ENCODE assay signal across 20 cellular contexts in the genomic region with DNA sequence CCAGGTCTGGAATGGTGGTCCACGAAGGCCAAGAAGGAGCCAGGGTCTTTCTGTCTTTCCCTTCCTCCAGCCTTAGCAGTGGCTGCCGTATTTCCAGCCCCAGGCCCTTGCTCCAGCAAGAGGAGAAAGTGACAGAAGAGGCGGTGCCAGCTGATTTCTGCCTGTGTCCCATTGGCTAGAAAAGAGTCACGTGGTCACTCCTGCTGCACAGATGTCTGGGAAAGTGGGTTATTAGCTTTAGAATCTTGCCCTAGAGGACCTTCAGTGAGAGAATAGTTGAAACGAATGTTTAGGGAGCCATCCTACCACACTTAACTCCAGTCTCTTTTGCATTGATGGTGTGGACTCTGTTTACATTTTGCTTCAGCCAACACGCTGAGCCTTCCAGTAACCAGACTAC.
A peak's percentile ranks its signal among the peaks of the same experiment; 100 is the strongest.
DNase-seq lines count a peak whose midpoint lies in the region; ATAC-seq and TF ChIP-seq lines count a peak whose summit lies in the region.
"Had no signal": no experiment of that assay in that cellular context is flagged by ENCODE, and none has a peak within 500 bp of the region (broad histone marks: within the 10 kb centered on the region; RNA-seq: fewer than 3 reads in every experiment).

No MANE protein-coding gene starts in this region.

- H2AFZ ChIP-seq in IMR-90 (replicated peaks; ENCODE audit: low read length, poor library complexity) = no peak overlapping the region
- H2AFZ ChIP-seq: PC-9 had no signal

- TF ChIP-seq POLR2A in IMR-90 (IDR thresholded peaks at IDR 0.05; ENCODE audit: low read depth, low read length) = no peak
- no peak for TF ChIP-seq POLR2A in esophagus muscularis mucosa (IDR thresholded peaks at IDR 0.05; ENCODE audit: low read depth)

- H2BK120ac ChIP-seq in IMR-90 (ENCODE audit: low read depth, low read length) = no peak overlapping the region

- H3K18ac ChIP-seq in IMR-90 (ENCODE audit: low read depth, low read length) = no peak overlapping the region

- no peak overlapping the region for H3K4me2 ChIP-seq in IMR-90 (ENCODE audit: low read depth, low read length)
- H3K4me2 ChIP-seq: BLaER1 treated with 17β-estradiol and CSF1 and Interleukin-3, amounts not matched to agents 10 nM and 100 nM; PC-9 had no signal

- H3K4me3 ChIP-seq in BE2C (ENCODE audit: low read depth, low read length) (no peak overlapping the region), IMR-90 (ENCODE audit: insufficient read depth, low read depth, low read length) (no peak overlapping the region), esophagus muscularis mucosa (no peak overlapping the region), aorta (ENCODE audit: low read length in 2 of 2) (no peak overlapping the region)
- no peak overlapping the region for H3K4me3 ChIP-seq in CD8-positive, alpha-beta T cell (ENCODE audit: low read depth, low read length)
- H3K4me3 ChIP-seq: BLaER1 treated with 17β-estradiol and CSF1 and Interleukin-3, amounts not matched to agents 10 nM and 100 nM; PC-9 had no signal

- no peak overlapping the region for H2BK15ac ChIP-seq in IMR-90 (ENCODE audit: low read depth, low read length)

- H4K20me1 ChIP-seq in IMR-90 (ENCODE audit: insufficient read depth, low read length) = no peaks in the 10 kb centered on the region
- H4K20me1 ChIP-seq: BLaER1 treated with 17β-estradiol and CSF1 and Interleukin-3, amounts not matched to agents 10 nM and 100 nM had no signal

- H3K56ac ChIP-seq in IMR-90 (ENCODE audit: extremely low read depth, insufficient read depth, low read length) = no peak overlapping the region

- H3K27ac ChIP-seq in IMR-90 (ENCODE audit: insufficient read depth, low read length) = no peak overlapping the region
- H3K27ac ChIP-seq in CD8-positive, alpha-beta T cell (ENCODE audit: low read depth, low read length) = no peak overlapping the region
- H3K27ac ChIP-seq in esophagus muscularis mucosa (replicated peaks in 1 of 4) = no peak overlapping the region
- no peak overlapping the region for H3K27ac ChIP-seq in aorta (ENCODE audit: low read depth in 1 of 2, low read length in 2 of 2)
- H3K27ac ChIP-seq: BLaER1 treated with 17β-estradiol and CSF1 and Interleukin-3, amounts not matched to agents 10 nM and 100 nM; PC-9 had no signal

- no peak overlapping the region for H4K8ac ChIP-seq in IMR-90 (ENCODE audit: low read depth in 2 of 2, low read length in 2 of 2)

- no peak overlapping the region for H2AK9ac ChIP-seq in IMR-90 (replicated peaks; ENCODE audit: low read depth, low read length, poor library complexity)

- in situ Hi-C loops in IMR-90 (cut with MboI; ENCODE audit: low sequenced_read_pairs) = no loop called here

- H3K23ac ChIP-seq in IMR-90 (ENCODE audit: low read depth, low read length) = no peak overlapping the region

- no peak overlapping the region for H2BK5ac ChIP-seq in IMR-90 (ENCODE audit: low read depth, low read length, poor library complexity, severe bottlenecking)

- H3K27me3 Mint-ChIP-seq in CD8-positive, alpha-beta T cell (ENCODE audit: low read depth) = no peaks in the 10 kb centered on the region
- H3K27me3 Mint-ChIP-seq: CD4-positive, alpha-beta T cell had no signal

- no peak overlapping the region for H4K91ac ChIP-seq in IMR-90 (ENCODE audit: insufficient read depth, low read depth, low read length)

- no CpG with 5 or more reads among the region's 6 CpGs for WGBS in IMR-90 (ENCODE audit: extremely low coverage in 2 of 2, insufficient read length in 1 of 2), 2 experiments
- WGBS in esophagus muscularis mucosa = 80% methylated on average over 6 of the region's 6 CpGs
- WGBS in aorta, 2 donors = 83 to 91% methylated on average over 5 to 6 of the region's 6 CpGs

- no peak overlapping the region for H2BK20ac ChIP-seq in IMR-90 (ENCODE audit: low read depth, low read length)

- H3K27me3 ChIP-seq in BE2C (no peaks in the 10 kb centered on the region), IMR-90 (ENCODE audit: control insufficient read depth, insufficient read depth, low read length) (no peaks in the 10 kb centered on the region; the same call in none of the 2 replicates), esophagus muscularis mucosa (no peaks in the 10 kb centered on the region), aorta (ENCODE audit: control insufficient read depth in 1 of 2, insufficient read depth in 2 of 2, low read length in 1 of 2) (no peaks in the 10 kb centered on the region)
- H3K27me3 ChIP-seq in CD8-positive, alpha-beta T cell (ENCODE audit: insufficient read depth, low read length) = no peaks in the 10 kb centered on the region
- H3K27me3 ChIP-seq: BLaER1 treated with 17β-estradiol and CSF1 and Interleukin-3, amounts not matched to agents 10 nM and 100 nM had no signal

- TF ChIP-seq CTCF in BE2C (IDR thresholded peaks at IDR 0.05; ENCODE audit: low read depth, low read length) (no peak), IMR-90 (conservative IDR thresholded peaks at IDR 0.05; ENCODE audit: low read depth, low read length) (no peak), esophagus muscularis mucosa (IDR thresholded peaks at IDR 0.05) (no peak)
- no peak for TF ChIP-seq CTCF in CD8-positive, alpha-beta T cell (IDR thresholded peaks at IDR 0.05)

- no peak overlapping the region for H3K4me3 Mint-ChIP-seq in CD8-positive, alpha-beta T cell
- H3K4me3 Mint-ChIP-seq: CD4-positive, alpha-beta T cell had no signal

- H3K4me1 ChIP-seq in BE2C (no peaks in the 10 kb centered on the region), IMR-90 (ENCODE audit: control insufficient read depth, insufficient read depth, low read length) (no peaks in the 10 kb centered on the region), esophagus muscularis mucosa (no peaks in the 10 kb centered on the region), aorta (ENCODE audit: control insufficient read depth in 1 of 2, insufficient read depth in 2 of 2, low read length in 2 of 2) (no peaks in the 10 kb centered on the region)
- H3K4me1 ChIP-seq in CD8-positive, alpha-beta T cell (ENCODE audit: insufficient read depth, low read length) = peaks cover 3% of the 10 kb centered on the region

- no peaks in the 10 kb centered on the region for H3K9me1 ChIP-seq in IMR-90 (ENCODE audit: insufficient read depth, low read length)

- POLR2A ChIA-PET in IMR-90 (lab: Charles Lee; ENCODE audit: unreplicated experiment) = no interaction called here
- POLR2A ChIA-PET in CD8-positive, alpha-beta T cell (lab: Charles Lee) = no interaction called here

- intact Hi-C loops in IMR-90 (cut with micrococcal nuclease) (no loop called here), esophagus muscularis mucosa (cut with DNase I) (no loop called here), aorta (cut with DNase I) (no loop called here)
- intact Hi-C loops in CD8-positive, alpha-beta T cell (cut with DNase I, micrococcal nuclease) = no loop called here

- TF ChIP-seq RAD21 in IMR-90 (IDR thresholded peaks at IDR 0.05; ENCODE audit: low read length) = no peak

- H3K36me3 Mint-ChIP-seq in CD8-positive, alpha-beta T cell = no peaks in the 10 kb centered on the region

- H2AK5ac ChIP-seq in IMR-90 (ENCODE audit: low read depth, low read length) = no peak overlapping the region

- no peak overlapping the region for H4K5ac ChIP-seq in IMR-90 (ENCODE audit: low read depth, low read length)

- H3K9ac ChIP-seq in IMR-90 (ENCODE audit: low read depth, low read length) = no peak overlapping the region
- H3K9ac ChIP-seq: BLaER1 treated with 17β-estradiol and CSF1 and Interleukin-3, amounts not matched to agents 10 nM and 100 nM had no signal

- H3K4me1 Mint-ChIP-seq in CD8-positive, alpha-beta T cell (ENCODE audit: low read depth) = peaks cover 8% of the 10 kb centered on the region

- no peaks in the 10 kb centered on the region for H3K79me1 ChIP-seq in IMR-90 (ENCODE audit: low read depth in 1 of 2, low read length in 2 of 2)

- dilution Hi-C loops in IMR-90 (cut with HindIII; ENCODE audit: low sequenced_read_pairs, unreplicated experiment) = no loop called here

- H3K14ac ChIP-seq in IMR-90 (replicated peaks; ENCODE audit: low read depth, low read length) = no peak overlapping the region

- TF ChIP-seq EP300 in esophagus muscularis mucosa (IDR thresholded peaks at IDR 0.05) = no peak

- H3K27ac Mint-ChIP-seq in CD8-positive, alpha-beta T cell = no peak overlapping the region
- H3K27ac Mint-ChIP-seq: CD4-positive, alpha-beta T cell had no signal

- H3K9me3 ChIP-seq in BE2C (no peaks in the 10 kb centered on the region), IMR-90 (ENCODE audit: control insufficient read depth, insufficient read depth, low read length) (no peaks in the 10 kb centered on the region; the same call in 1 of the 2 replicates), esophagus muscularis mucosa (no peaks in the 10 kb centered on the region), aorta (ENCODE audit: control insufficient read depth, low read length) (no peaks in the 10 kb centered on the region)
- H3K9me3 ChIP-seq in CD8-positive, alpha-beta T cell (ENCODE audit: low read length) = no peaks in the 10 kb centered on the region
- H3K9me3 ChIP-seq: BLaER1 treated with 17β-estradiol and CSF1 and Interleukin-3, amounts not matched to agents 10 nM and 100 nM had no signal

- DNase-seq in BE2C (peak; percentile 21), IMR-90 (no peak), SK-N-DZ (ENCODE audit: low spot score) (peak; percentile 64), iPS-NIHi11 (ENCODE audit: low spot score) (peak; percentile 8), esophagus muscularis mucosa (ENCODE audit: extremely low spot score) (no peak), aorta (no peak)
- no peak for DNase-seq in CD8-positive, alpha-beta T cell
- DNase-seq: CD4-positive, alpha-beta T cell; COR-L47; DMS79; H7; NCI-H1092; NCI-H1417 treated with DMSO at 0.1 percent for 48 hours; NCI-H187; NCI-H2081 treated with DMSO at 0.1 percent for 48 hours; NCI-H2171 treated with DMSO at 0.1 percent for 48 hours; NCI-H774; PC-9; Right ventricle myocardium superior had no signal

- no TSS peak for BruUV-seq in IMR-90 (replicated peaks; lab: Mats Ljungman, UMichigan)

- H3K36me3 ChIP-seq in BE2C (no peaks in the 10 kb centered on the region), IMR-90 (ENCODE audit: control insufficient read depth, insufficient read depth, low read length) (no peaks in the 10 kb centered on the region), esophagus muscularis mucosa (no peaks in the 10 kb centered on the region), aorta (ENCODE audit: control insufficient read depth in 1 of 2, insufficient read depth in 2 of 2, low read length in 1 of 2) (no peaks in the 10 kb centered on the region)
- H3K36me3 ChIP-seq in CD8-positive, alpha-beta T cell (ENCODE audit: insufficient read depth, low read length) = no peaks in the 10 kb centered on the region
- H3K36me3 ChIP-seq: BLaER1 treated with 17β-estradiol and CSF1 and Interleukin-3, amounts not matched to agents 10 nM and 100 nM had no signal

- no peak overlapping the region for H3K4ac ChIP-seq in IMR-90 (ENCODE audit: low read depth, low read length)

- CTCF ChIA-PET in IMR-90 (lab: Yijun Ruan, JAX) = no interaction called here
- CTCF ChIA-PET in CD8-positive, alpha-beta T cell (lab: Charles Lee) = no interaction called here

- no peaks in the 10 kb centered on the region for H3K9me3 Mint-ChIP-seq in CD8-positive, alpha-beta T cell
- H3K9me3 Mint-ChIP-seq: CD4-positive, alpha-beta T cell had no signal

- no peak for ATAC-seq in IMR-90 (ENCODE audit: low read depth)
- no peak for ATAC-seq in CD8-positive, alpha-beta T cell
- no peak for ATAC-seq in aorta (ENCODE audit: low FRiP score)

TF ChIP-seq in IMR-90, 13 proteins besides CTCF, POLR2A, EP300 and RAD21 (continues in another document):
- no peak for TF ChIP-seq NFE2L2 (IDR thresholded peaks at IDR 0.05; ENCODE audit: low read depth, low read length)

Comparison
In these comparisons a context has a peak if more than half of its experiments do, and no peak if none do; other contexts are left out.
1. DNase-seq: peak in BE2C (single experiment), SK-N-DZ (single experiment) and iPS-NIHi11 (single experiment); none in IMR-90 (single experiment), CD8-positive, alpha-beta T cell (0 of 7), esophagus muscularis mucosa (single experiment) and aorta (0 of 2).